1 cellular context compared by ENCODE assay signal in the genomic region with DNA sequence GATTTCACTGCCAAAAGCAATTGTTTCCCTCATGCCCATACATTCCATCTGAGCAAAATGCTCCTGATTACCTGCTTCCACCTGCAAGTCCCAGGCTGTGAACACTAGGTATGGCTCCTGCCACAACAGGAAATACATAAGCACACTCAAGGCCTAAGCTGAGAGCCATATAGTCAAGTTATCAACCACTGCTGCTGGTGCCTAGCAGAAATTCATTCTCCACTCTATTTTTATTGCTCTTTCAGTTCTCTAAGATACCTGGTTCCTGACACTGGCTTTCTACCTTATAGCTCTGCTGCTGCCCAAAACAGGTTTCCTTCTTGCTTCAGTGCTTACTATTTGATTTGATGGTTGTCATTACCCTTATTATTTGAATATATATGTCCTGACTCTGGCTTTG.
TF ChIP-seq lines count a peak whose summit lies in the region.

No MANE protein-coding gene starts in this region.

TF ChIP-seq in GM12878, 131 proteins besides CTCF, POLR2A, EP300 and RAD21 (continued from another document):
- TF ChIP-seq, protein P1, sequence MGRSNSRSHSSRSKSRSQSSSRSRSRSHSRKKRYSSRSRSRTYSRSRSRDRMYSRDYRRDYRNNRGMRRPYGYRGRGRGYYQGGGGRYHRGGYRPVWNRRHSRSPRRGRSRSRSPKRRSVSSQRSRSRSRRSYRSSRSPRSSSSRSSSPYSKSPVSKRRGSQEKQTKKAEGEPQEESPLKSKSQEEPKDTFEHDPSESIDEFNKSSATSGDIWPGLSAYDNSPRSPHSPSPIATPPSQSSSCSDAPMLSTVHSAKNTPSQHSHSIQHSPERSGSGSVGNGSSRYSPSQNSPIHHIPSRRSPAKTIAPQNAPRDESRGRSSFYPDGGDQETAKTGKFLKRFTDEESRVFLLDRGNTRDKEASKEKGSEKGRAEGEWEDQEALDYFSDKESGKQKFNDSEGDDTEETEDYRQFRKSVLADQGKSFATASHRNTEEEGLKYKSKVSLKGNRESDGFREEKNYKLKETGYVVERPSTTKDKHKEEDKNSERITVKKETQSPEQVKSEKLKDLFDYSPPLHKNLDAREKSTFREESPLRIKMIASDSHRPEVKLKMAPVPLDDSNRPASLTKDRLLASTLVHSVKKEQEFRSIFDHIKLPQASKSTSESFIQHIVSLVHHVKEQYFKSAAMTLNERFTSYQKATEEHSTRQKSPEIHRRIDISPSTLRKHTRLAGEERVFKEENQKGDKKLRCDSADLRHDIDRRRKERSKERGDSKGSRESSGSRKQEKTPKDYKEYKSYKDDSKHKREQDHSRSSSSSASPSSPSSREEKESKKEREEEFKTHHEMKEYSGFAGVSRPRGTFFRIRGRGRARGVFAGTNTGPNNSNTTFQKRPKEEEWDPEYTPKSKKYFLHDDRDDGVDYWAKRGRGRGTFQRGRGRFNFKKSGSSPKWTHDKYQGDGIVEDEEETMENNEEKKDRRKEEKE (IDR thresholded peaks at IDR 0.05) = no peak
- TF ChIP-seq ZNF384 (IDR thresholded peaks at IDR 0.05; ENCODE audit: borderline replicate concordance, low read depth, low read length) (no peak), CEBPB (IDR thresholded peaks at IDR 0.05; ENCODE audit: borderline replicate concordance in 1 of 2, low read depth in 2 of 2, low read length in 2 of 2) (no peak), MEF2B (IDR thresholded peaks at IDR 0.05; ENCODE audit: partially characterized antibody, poor library complexity, severe bottlenecking) (no peak), NR2F1 (conservative IDR thresholded peaks at IDR 0.05) (no peak), IKZF2 (IDR thresholded peaks at IDR 0.05) (no peak), MYC (IDR thresholded peaks at IDR 0.05; ENCODE audit: insufficient read depth, insufficient read length, insufficient replicate concordance, low read length, severe bottlenecking) (no peak), ZNF24 (IDR thresholded peaks at IDR 0.05) (no peak), FOXK2 (IDR thresholded peaks at IDR 0.05) (no peak), ZSCAN29 (IDR thresholded peaks at IDR 0.05) (no peak), HDAC2 (IDR thresholded peaks at IDR 0.05) (no peak), CHD4 (IDR thresholded peaks at IDR 0.05) (no peak)
TF ChIP-seq in GM12878: peak in this region for 0.
